19 cellular contexts compared by ENCODE assay signal in genomic region chr22:38255697-38256096, GRCh38.
"Had no signal": no experiment of that assay in that cellular context is flagged by ENCODE, and none has a peak within 500 bp of the region (broad histone marks: within the 10 kb centered on the region; RNA-seq: fewer than 3 reads in every experiment).

No MANE protein-coding gene starts in this region.

- H3K27ac ChIP-seq: brain microvascular endothelial cell had no signal

- H3K27ac Mint-ChIP-seq: activated CD4-positive, alpha-beta T cell treated with anti-CD3 and anti-CD28 coated beads, Interleukin-2, amount 10 ng/mL, durations not matched to agents 24 days and 14 days; activated CD8-positive, alpha-beta T cell treated with anti-CD3 and anti-CD28 coated beads for 36 hours; activated T-helper 2 cell treated with anti-CD3 and anti-CD28 coated beads, Interferon-gamma antibody, Interleukin-2, Interleukin-4, amounts not matched to agents 10 μg/mL and 5 μg/mL and 100 μg/mL, durations not matched to agents 14 hours and 24 hours and 36 hours; mesothelial cell of epicardium; nephron progenitor cell; stimulated activated naive CD8-positive, alpha-beta T cell treated with anti-CD3 and anti-CD28 coated beads, Interleukin-15, Interleukin-2, amounts not matched to agents 100 ng/mL and 50 ng/mL, for 24 hours; T-helper 1 cell treated with Interleukin-12 subunit alpha and Interleukin-12 subunit beta and Interleukin-4 antibody, amounts not matched to agents 30 μg/mL and 1 μg/mL, for 36 hours had no signal

- DNase-seq: activated CD4-positive, alpha-beta T cell treated with anti-CD3 and anti-CD28 coated beads, Interleukin-2, amount 10 ng/mL, durations not matched to agents 24 days and 14 days; activated CD8-positive, alpha-beta T cell treated with anti-CD3 and anti-CD28 coated beads for 36 hours; activated naive CD4-positive, alpha-beta T cell treated with Interleukin-2 at 50 U/mL for 16 hours; activated T-cell treated with anti-CD3 and anti-CD28 coated beads, Interleukin-2, amount 50 U/mL, for 1 hour; brain microvascular endothelial cell; cortex of kidney; effector CD4-positive, alpha-beta T cell; hypothalamus; islet precursor cell; nephron progenitor cell; occipital lobe; stimulated activated CD4-positive, alpha-beta T cell treated with anti-CD3 and anti-CD28 coated beads, Interleukin-2, amount 100 ng/mL, for 48 hours; trophoblast cell had no signal

- H3K27me3 Mint-ChIP-seq: activated CD4-positive, alpha-beta T cell treated with anti-CD3 and anti-CD28 coated beads, Interleukin-2, amount 10 ng/mL, durations not matched to agents 24 days and 14 days; activated CD8-positive, alpha-beta T cell treated with anti-CD3 and anti-CD28 coated beads for 36 hours; central memory CD8-positive, alpha-beta T cell; stimulated activated naive CD8-positive, alpha-beta T cell treated with anti-CD3 and anti-CD28 coated beads, Interleukin-15, Interleukin-2, amounts not matched to agents 100 ng/mL and 50 ng/mL, for 24 hours had no signal

- H3K36me3 Mint-ChIP-seq: mesothelial cell of epicardium had no signal

- ATAC-seq: activated CD8-positive, alpha-beta T cell treated with anti-CD3 and anti-CD28 coated beads for 36 hours had no signal

- H3K9me3 Mint-ChIP-seq: activated CD4-positive, alpha-beta T cell treated with anti-CD3 and anti-CD28 coated beads, Interleukin-2, amount 10 ng/mL, durations not matched to agents 24 days and 14 days; activated CD8-positive, alpha-beta T cell treated with anti-CD3 and anti-CD28 coated beads for 36 hours; activated T-helper 2 cell treated with anti-CD3 and anti-CD28 coated beads, Interferon-gamma antibody, Interleukin-2, Interleukin-4, amounts not matched to agents 10 μg/mL and 5 μg/mL and 100 μg/mL, durations not matched to agents 14 hours and 24 hours and 36 hours; central memory CD8-positive, alpha-beta T cell; mesothelial cell of epicardium; stimulated activated naive CD8-positive, alpha-beta T cell treated with anti-CD3 and anti-CD28 coated beads, Interleukin-15, Interleukin-2, amounts not matched to agents 100 ng/mL and 50 ng/mL, for 24 hours; T-helper 1 cell treated with Interleukin-12 subunit alpha and Interleukin-12 subunit beta and Interleukin-4 antibody, amounts not matched to agents 30 μg/mL and 1 μg/mL, for 36 hours had no signal

- H3K4me3 ChIP-seq: skin epidermis had no signal

- H3K36me3 ChIP-seq: brain microvascular endothelial cell had no signal

- H3K27me3 ChIP-seq: brain microvascular endothelial cell had no signal

- H3K4me3 Mint-ChIP-seq: activated CD4-positive, alpha-beta T cell treated with anti-CD3 and anti-CD28 coated beads, Interleukin-2, amount 10 ng/mL, durations not matched to agents 24 days and 14 days; activated CD8-positive, alpha-beta T cell treated with anti-CD3 and anti-CD28 coated beads for 36 hours; central memory CD8-positive, alpha-beta T cell; mesothelial cell of epicardium; nephron progenitor cell; stimulated activated naive CD8-positive, alpha-beta T cell treated with anti-CD3 and anti-CD28 coated beads, Interleukin-15, Interleukin-2, amounts not matched to agents 100 ng/mL and 50 ng/mL, for 24 hours; T-helper 1 cell treated with Interleukin-12 subunit alpha and Interleukin-12 subunit beta and Interleukin-4 antibody, amounts not matched to agents 30 μg/mL and 1 μg/mL, for 36 hours had no signal
